ENCODE assay signal across 8 cellular contexts in genomic region chr12:22333751-22334695, GRCh38. TPM values are rescaled to one million over a fixed set of nuclear protein-coding genes. Genes with fewer than 3 reads are reported as not detected.
DNase-seq lines count a peak whose midpoint lies in the region; ATAC-seq and TF ChIP-seq lines count a peak whose summit lies in the region.

No MANE protein-coding gene starts in this region.

- H3K27me3 ChIP-seq in GM06990 (replicated peaks; ENCODE audit: control insufficient read depth, insufficient read depth, low read length), result no peaks in the 10 kb centered on the region; the same call in 1 of the 2 replicates
- peaks cover 10% of the 10 kb centered on the region for H3K27me3 ChIP-seq in endodermal cell (ENCODE audit: control insufficient read depth, insufficient read depth, low read length, poor library complexity, severe bottlenecking)

- H3K27me3 Mint-ChIP-seq in endodermal cell (ENCODE audit: insufficient read depth) (peaks cover 45% of the 10 kb centered on the region), natural killer cell (ENCODE audit: low read depth in 2 of 2) (peaks cover 60% of the 10 kb centered on the region in 2 donors), HFFc6 (ENCODE audit: insufficient read depth) (peaks cover 40% of the 10 kb centered on the region)

- H3K4me3 ChIP-seq in GM06990 (replicated peaks; ENCODE audit: low read depth, low read length), result peak overlapping the region; percentile 19
- peak overlapping the region; percentile 64 for H3K4me3 ChIP-seq in WI38 (ENCODE audit: low read depth, low read length)
- peak overlapping the region; percentile 90 for H3K4me3 ChIP-seq in endodermal cell (ENCODE audit: low read length)

- TF ChIP-seq CTCF in GM06990 (IDR thresholded peaks at IDR 0.05; ENCODE audit: insufficient read depth, low read length, poor library complexity, severe bottlenecking), result no peak
- no peak for TF ChIP-seq CTCF in WI38 (IDR thresholded peaks at IDR 0.05; ENCODE audit: low read depth, low read length)
- TF ChIP-seq CTCF in endodermal cell (conservative IDR thresholded peaks at IDR 0.05), result no peak
- TF ChIP-seq CTCF in natural killer cell (IDR thresholded peaks at IDR 0.05), result no peak
- TF ChIP-seq CTCF in HFFc6 (IDR thresholded peaks at IDR 0.05), result no peak
- no peak for TF ChIP-seq CTCF in omental fat pad (IDR thresholded peaks at IDR 0.05)

- intact Hi-C loops in natural killer cell (cut with micrococcal nuclease), result loop anchor here (10.0 kb wide), 1 partner anchor 111 kb away; no protein-coding TSS in a partner anchor

- peaks cover 20% of the 10 kb centered on the region for H3K9me3 ChIP-seq in endodermal cell (ENCODE audit: control insufficient read depth, low read length)

- peaks cover 6% of the 10 kb centered on the region for H3K4me1 ChIP-seq in endodermal cell (ENCODE audit: control insufficient read depth, insufficient read depth, low read length)

- no peaks in the 10 kb centered on the region for H3K36me3 Mint-ChIP-seq in endodermal cell (ENCODE audit: low read depth)
- H3K36me3 Mint-ChIP-seq in natural killer cell, result no peaks in the 10 kb centered on the region
- H3K36me3 Mint-ChIP-seq in HFFc6 (ENCODE audit: low read depth), result no peaks in the 10 kb centered on the region

- H3K27ac Mint-ChIP-seq in endodermal cell (no peak overlapping the region), natural killer cell (no peak overlapping the region), HFFc6 (no peak overlapping the region)

- H3K36me3 ChIP-seq in GM06990 (ENCODE audit: control insufficient read depth, insufficient read depth, low read length) (no peaks in the 10 kb centered on the region), endodermal cell (ENCODE audit: control insufficient read depth, insufficient read depth, low read length) (peaks cover 18% of the 10 kb centered on the region)

- no peaks in the 10 kb centered on the region for H3K9me3 Mint-ChIP-seq in endodermal cell
- H3K9me3 Mint-ChIP-seq in natural killer cell, result no peaks in the 10 kb centered on the region
- no peaks in the 10 kb centered on the region for H3K9me3 Mint-ChIP-seq in HFFc6

- H3K4me3 Mint-ChIP-seq in endodermal cell (peak overlapping the region; percentile 75), natural killer cell (peak overlapping the region; percentile 94), HFFc6 (no peak overlapping the region)

- H3K27ac ChIP-seq in endodermal cell (ENCODE audit: low read depth, low read length), result no peak overlapping the region

- H3K9ac ChIP-seq in endodermal cell (ENCODE audit: extremely low read depth, low read length, poor library complexity, severe bottlenecking), result peak overlapping the region; percentile 2

- WGBS in endodermal cell (ENCODE audit: insufficient coverage in 1 of 2, insufficient read length in 1 of 2), 2 experiments, result 3 to 4% methylated on average over 26 to 76 of the region's 76 CpGs

- no peak for ATAC-seq in natural killer cell
- ATAC-seq in omental fat pad (ENCODE audit: low FRiP score), result no peak
- no peak for ATAC-seq in HG02571 (IDR thresholded peaks at IDR 0.05; ENCODE audit: unreplicated experiment)

- H3K4me1 Mint-ChIP-seq in endodermal cell (peaks cover 21% of the 10 kb centered on the region), natural killer cell (peaks cover 18 to 21% of the 10 kb centered on the region in 2 donors), HFFc6 (ENCODE audit: low read depth) (peaks cover 11% of the 10 kb centered on the region)

- DNase-seq in GM06990 (ENCODE audit: extremely low read depth, insufficient read length) (no peak), endodermal cell (peak; percentile 79), natural killer cell (no peak), HFFc6 (no peak), omental fat pad (ENCODE audit: low spot score) (no peak), KG1 (lab: John Stamatoyannopoulos, UW) (no peak)

RNA-seq across cellular contexts. Expression of gene ST8SIA1, which starts 0.5 kb away (rescaled TPM):
- total RNA-seq in endodermal cell (10 to 100 TPM; 11.2 to 13.3 TPM), natural killer cell (under 1 TPM in 2 of 3 donors, not detected in 1; 0.60 to 0.79 TPM), omental fat pad (1 to 10 TPM in 3 of 4 donors, under 1 TPM in 1; 0.72 to 7.1 (median 2.5) TPM)
- polyA plus RNA-seq in endodermal cell (2013, experiment 1 of 2), result 36.6 TPM
- polyA plus RNA-seq in endodermal cell (2013, experiment 2 of 2), result 37.3 TPM
- total RNA-seq in HFFc6 (2021; fragmentation: NEBNext Ultra II Directional; extraction: Animal tissue kit (Norgen Biotek cat#: 25700)), result not detected

Comparison
In these comparisons a context has a peak if more than half of its experiments do, and no peak if none do; other contexts are left out.
1. H3K4me3 ChIP-seq: peak in every context shown above with its lines; median percentile 90 in endodermal cell; 64 in WI38; 19 in GM06990.